28 cellular contexts compared by ENCODE assay signal in the genomic region with DNA sequence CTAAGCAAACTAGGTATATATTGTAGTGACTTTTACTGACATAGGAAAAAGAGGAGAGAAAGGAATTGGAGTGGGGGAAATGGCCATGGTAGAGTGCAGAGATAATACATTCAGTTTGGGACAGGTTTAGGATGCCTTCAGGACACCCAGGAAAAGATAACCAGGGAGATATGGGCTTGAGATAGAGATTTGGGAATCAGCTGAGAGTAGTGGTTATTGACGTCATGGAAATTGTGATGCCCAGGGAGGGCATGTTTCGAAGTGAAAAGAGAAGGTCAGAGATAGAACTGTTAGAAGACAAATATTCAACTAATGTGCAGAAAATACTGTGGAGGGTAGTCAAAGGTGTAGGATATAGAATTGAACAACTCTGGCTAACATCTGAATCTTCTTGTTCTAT.
"Had no signal": no experiment of that assay in that cellular context is flagged by ENCODE, and none has a peak within 500 bp of the region (broad histone marks: within the 10 kb centered on the region; RNA-seq: fewer than 3 reads in every experiment).

No MANE protein-coding gene starts in this region.

- H3K9me3 ChIP-seq: colonic mucosa, right lobe of liver, thyroid gland, upper lobe of right lung had no signal

- H3K9me3 Mint-ChIP-seq: activated CD4-positive, alpha-beta memory T cell treated with anti-CD3 and anti-CD28 coated beads, Interleukin-2, amount 10 ng/mL, durations not matched to agents 7 days and 5 days; activated T-helper 17 cell treated with anti-CD3 and anti-CD28 coated beads, Interleukin-2, amount 50 U/mL, for 72 hours; natural killer cell; stimulated activated effector memory CD8-positive, alpha-beta T cell treated with anti-CD3 and anti-CD28 coated beads, Interleukin-12 subunit alpha, Interleukin-12 subunit beta, amount 100 ng/mL, for 72 hours; stimulated activated naive CD8-positive, alpha-beta T cell treated with anti-CD3 and anti-CD28 coated beads, Interleukin-15, amount 100 ng/mL, for 72 hours had no signal

- H3K4me1 ChIP-seq: colonic mucosa, right lobe of liver had no signal

- H3K36me3 ChIP-seq: colonic mucosa, lower lobe of right lung, right lobe of liver, thyroid gland had no signal

- ATAC-seq: activated T-cell treated with anti-CD3 and anti-CD28 coated beads, Interleukin-2, amount 50 U/mL, for 4 hours; activated T-helper 17 cell treated with anti-CD3 and anti-CD28 coated beads, Interleukin-2, amount 50 U/mL, for 72 hours; lower lobe of right lung; natural killer cell; right lobe of liver; stimulated activated effector memory CD8-positive, alpha-beta T cell treated with anti-CD3 and anti-CD28 coated beads, Interleukin-12 subunit alpha, Interleukin-12 subunit beta, amount 100 ng/mL, for 72 hours; stimulated activated naive CD8-positive, alpha-beta T cell treated with anti-CD3 and anti-CD28 coated beads, Interleukin-15, amount 100 ng/mL, for 72 hours; upper lobe of right lung had no signal

- H3K4me3 Mint-ChIP-seq: activated CD4-positive, alpha-beta memory T cell treated with anti-CD3 and anti-CD28 coated beads, Interleukin-2, amount 10 ng/mL, durations not matched to agents 7 days and 5 days; activated CD4-positive, alpha-beta T cell treated with anti-CD3 and anti-CD28 coated beads, Interleukin-2, amount 10 ng/mL, durations not matched to agents 7 days and 5 days; activated T-cell treated with anti-CD3 and anti-CD28 coated beads, Interleukin-2, amount 50 U/mL, for 4 hours; activated T-helper 17 cell treated with anti-CD3 and anti-CD28 coated beads, Interleukin-2, amount 50 U/mL, for 72 hours; natural killer cell; stimulated activated effector memory CD8-positive, alpha-beta T cell treated with anti-CD3 and anti-CD28 coated beads, Interleukin-12 subunit alpha, Interleukin-12 subunit beta, amount 100 ng/mL, for 72 hours; stimulated activated naive CD8-positive, alpha-beta T cell treated with anti-CD3 and anti-CD28 coated beads, Interleukin-15, amount 100 ng/mL, for 72 hours had no signal

- DNase-seq: activated CD4-positive, alpha-beta memory T cell treated with anti-CD3 and anti-CD28 coated beads, Interleukin-2, amount 10 ng/mL, durations not matched to agents 7 days and 5 days; activated CD4-positive, alpha-beta T cell treated with anti-CD3 and anti-CD28 coated beads for 1 hour; activated CD4-positive, alpha-beta T cell treated with anti-CD3 and anti-CD28 coated beads, Interleukin-2, amount 10 ng/mL, durations not matched to agents 7 days and 5 days; activated gamma-delta T cell treated with Interleukin-2 at 50 U/mL for 16 hours; activated naive CD4-positive, alpha-beta T cell treated with anti-CD3 and anti-CD28 coated beads, Interleukin-2, amount 50 U/mL, for 16 hours; activated T-cell treated with anti-CD3 and anti-CD28 coated beads, Interleukin-2, amount 50 U/mL, for 4 hours; amygdala; cerebellar nuclear complex; colonic mucosa; effector CD8-positive, alpha-beta T cell; esophagus squamous epithelium; foreskin melanocyte; kidney; lower lobe of right lung; mesenchymal stem cell; natural killer cell; posterior cingulate gyrus; right lobe of liver; stimulated activated CD4-positive, alpha-beta T cell treated with anti-CD3 and anti-CD28 coated beads, Interleukin-4, amount 100 ng/mL, for 1 hour; stimulated activated naive CD8-positive, alpha-beta T cell treated with anti-CD3 and anti-CD28 coated beads, Interleukin-15, amount 100 ng/mL, for 72 hours; substantia nigra; T-helper 2 cell; thyroid gland; upper lobe of right lung had no signal

- H3K4me1 Mint-ChIP-seq: natural killer cell had no signal

- H3K27ac ChIP-seq: colonic mucosa, epithelial cell of prostate, esophagus squamous epithelium, hepatocyte, lower lobe of right lung, right lobe of liver, upper lobe of right lung had no signal

- H3K27ac Mint-ChIP-seq: activated CD4-positive, alpha-beta memory T cell treated with anti-CD3 and anti-CD28 coated beads, Interleukin-2, amount 10 ng/mL, durations not matched to agents 7 days and 5 days; activated CD4-positive, alpha-beta T cell treated with anti-CD3 and anti-CD28 coated beads, Interleukin-2, amount 10 ng/mL, durations not matched to agents 7 days and 5 days; activated T-helper 17 cell treated with anti-CD3 and anti-CD28 coated beads, Interleukin-2, amount 50 U/mL, for 72 hours; natural killer cell; stimulated activated effector memory CD8-positive, alpha-beta T cell treated with anti-CD3 and anti-CD28 coated beads, Interleukin-12 subunit alpha, Interleukin-12 subunit beta, amount 100 ng/mL, for 72 hours; stimulated activated naive CD8-positive, alpha-beta T cell treated with anti-CD3 and anti-CD28 coated beads, Interleukin-15, amount 100 ng/mL, for 72 hours had no signal

- H3K27me3 ChIP-seq: colonic mucosa, esophagus squamous epithelium, hepatocyte, right lobe of liver, thyroid gland, upper lobe of right lung had no signal

- H3K36me3 Mint-ChIP-seq: natural killer cell; stimulated activated effector memory CD8-positive, alpha-beta T cell treated with anti-CD3 and anti-CD28 coated beads, Interleukin-12 subunit alpha, Interleukin-12 subunit beta, amount 100 ng/mL, for 72 hours had no signal

- H3K4me3 ChIP-seq: colonic mucosa, esophagus squamous epithelium, hepatocyte, lower lobe of right lung, right lobe of liver, thyroid gland, upper lobe of right lung had no signal

- H3K27me3 Mint-ChIP-seq: activated CD4-positive, alpha-beta T cell treated with anti-CD3 and anti-CD28 coated beads, Interleukin-2, amount 10 ng/mL, durations not matched to agents 7 days and 5 days; activated T-helper 17 cell treated with anti-CD3 and anti-CD28 coated beads, Interleukin-2, amount 50 U/mL, for 72 hours; stimulated activated naive CD8-positive, alpha-beta T cell treated with anti-CD3 and anti-CD28 coated beads, Interleukin-15, amount 100 ng/mL, for 72 hours had no signal
